Comparison of ENCODE assay signal across 11 cellular contexts in genomic region chr1:25523512-25523911, GRCh38. TPM values are rescaled to one million over a fixed set of nuclear protein-coding genes. Genes with fewer than 3 reads are reported as not detected.
A peak's percentile ranks its signal among the peaks of the same experiment; 100 is the strongest.
DNase-seq lines count a peak whose midpoint lies in the region; TF ChIP-seq lines count a peak whose summit lies in the region.
"Had no signal": no experiment of that assay in that cellular context is flagged by ENCODE, and none has a peak within 500 bp of the region (broad histone marks: within the 10 kb centered on the region; RNA-seq: fewer than 3 reads in every experiment).

No MANE protein-coding gene starts in this region.

- peaks cover 10% of the 10 kb centered on the region for H3K9me3 ChIP-seq in left ventricle myocardium inferior (replicated peaks)
- H3K9me3 ChIP-seq: BLaER1 had no signal

- in situ Hi-C loops in KBM-7 (cut with MboI; ENCODE audit: low pct_unique_long_range_greater_than_20kb, low sequenced_read_pairs), result no loop called here

- H3K4me1 Mint-ChIP-seq in activated naive CD4-positive, alpha-beta T cell treated with anti-CD3 and anti-CD28 coated beads for 36 hours (ENCODE audit: low read depth), result peaks cover 6% of the 10 kb centered on the region
- H3K4me1 Mint-ChIP-seq in chondrocyte (ENCODE audit: low read depth), result peaks cover 3% of the 10 kb centered on the region

- no peak overlapping the region for H3K27ac Mint-ChIP-seq in activated naive CD4-positive, alpha-beta T cell treated with anti-CD3 and anti-CD28 coated beads for 36 hours
- no peak overlapping the region for H3K27ac Mint-ChIP-seq in chondrocyte (ENCODE audit: unreplicated experiment)
- H3K27ac Mint-ChIP-seq: activated naive CD4-positive, alpha-beta T cell treated with anti-CD3 and anti-CD28 coated beads, Interleukin-2, amount 50 U/mL, for 72 hours had no signal

- H3K4me3 Mint-ChIP-seq in activated naive CD4-positive, alpha-beta T cell treated with anti-CD3 and anti-CD28 coated beads for 36 hours, result no peak overlapping the region
- no peak overlapping the region for H3K4me3 Mint-ChIP-seq in chondrocyte (ENCODE audit: unreplicated experiment)
- H3K4me3 Mint-ChIP-seq: neural crest cell had no signal

- TF ChIP-seq CTCF in chondrocyte (IDR thresholded peaks at IDR 0.05), result no peak
- TF ChIP-seq CTCF in left ventricle myocardium inferior (IDR thresholded peaks at IDR 0.05; ENCODE audit: borderline replicate concordance), result no peak

- H3K27me3 Mint-ChIP-seq in activated naive CD4-positive, alpha-beta T cell treated with anti-CD3 and anti-CD28 coated beads for 36 hours (ENCODE audit: low read depth), result no peaks in the 10 kb centered on the region
- H3K27me3 Mint-ChIP-seq in chondrocyte (ENCODE audit: low read depth), result peaks cover 12% of the 10 kb centered on the region

- H3K9me3 Mint-ChIP-seq in activated naive CD4-positive, alpha-beta T cell treated with anti-CD3 and anti-CD28 coated beads for 36 hours, result peaks cover 5% of the 10 kb centered on the region
- H3K9me3 Mint-ChIP-seq in chondrocyte (ENCODE audit: low read depth), result peaks cover 5% of the 10 kb centered on the region

- intact Hi-C loops in activated naive CD4-positive, alpha-beta T cell treated with anti-CD3 and anti-CD28 coated beads for 36 hours (cut with micrococcal nuclease), result loop anchor here (5.0 kb wide), 1 partner anchor 51 kb away; no protein-coding TSS in a partner anchor
- intact Hi-C loops in posterior vena cava (cut with DNase I) (loop anchor here (10.0 kb wide), 1 partner anchor 119 kb away; no protein-coding TSS in a partner anchor), left ventricle myocardium inferior (cut with micrococcal nuclease) (no loop called here)

- H3K36me3 Mint-ChIP-seq in activated naive CD4-positive, alpha-beta T cell treated with anti-CD3 and anti-CD28 coated beads for 36 hours (ENCODE audit: low read depth), result no peaks in the 10 kb centered on the region
- H3K36me3 Mint-ChIP-seq in chondrocyte (ENCODE audit: low read depth), result peaks cover 4% of the 10 kb centered on the region
- H3K36me3 Mint-ChIP-seq: activated naive CD4-positive, alpha-beta T cell treated with anti-CD3 and anti-CD28 coated beads, Interleukin-2, amount 50 U/mL, for 72 hours had no signal

- peaks cover 4% of the 10 kb centered on the region for H3K4me1 ChIP-seq in left ventricle myocardium inferior

- H3K27ac ChIP-seq in left ventricle myocardium inferior (replicated peaks), result no peak overlapping the region
- H3K27ac ChIP-seq: BLaER1 had no signal

- DNase-seq in activated naive CD4-positive, alpha-beta T cell treated with anti-CD3 and anti-CD28 coated beads for 36 hours, result peak; percentile 38
- DNase-seq in activated naive CD4-positive, alpha-beta T cell (lab: John Stamatoyannopoulos, UW), result no peak
- peak; percentile 67 for DNase-seq in NCI-H69 (lab: John Stamatoyannopoulos, UW)
- DNase-seq in chondrocyte (ENCODE audit: low spot score), result peak; percentile 48
- peak; percentile 58 for DNase-seq in posterior vena cava (ENCODE audit: low spot score)
- no peak for DNase-seq in KBM-7
- DNase-seq in NCI-H2171 treated with DMSO at 0.1 percent for 48 hours (lab: John Stamatoyannopoulos, UW), result no peak
- no peak for DNase-seq in left ventricle myocardium inferior

- H3K36me3 ChIP-seq in left ventricle myocardium inferior, result no peaks in the 10 kb centered on the region
- H3K36me3 ChIP-seq: BLaER1 had no signal

- no peak overlapping the region for H3K4me3 ChIP-seq in left ventricle myocardium inferior
- H3K4me3 ChIP-seq: BLaER1 had no signal

- H3K27me3 ChIP-seq in left ventricle myocardium inferior (ENCODE audit: low read depth), result peaks cover 6% of the 10 kb centered on the region
- H3K27me3 ChIP-seq: BLaER1 had no signal

- CTCF ChIA-PET in activated naive CD4-positive, alpha-beta T cell treated with anti-CD3 and anti-CD28 coated beads for 36 hours (lab: Charles Lee), result interaction anchor here (1.3 kb wide), 1 partner anchor 288 kb away, joined by 3 read pairs; no protein-coding TSS in a partner anchor

RNA-seq across cellular contexts. Expression of gene LDLRAP1, which starts 19.9 kb away (rescaled TPM):
- total RNA-seq in activated naive CD4-positive, alpha-beta T cell treated with anti-CD3 and anti-CD28 coated beads for 36 hours, result 10 to 100 TPM; 19.1 to 19.7 TPM
- total RNA-seq in chondrocyte (20.7 to 23.5 TPM (median 23.5 TPM) in 3 replicates), posterior vena cava (10 to 100 TPM; 11.3 to 13.7 TPM), left ventricle myocardium inferior (14.4 TPM)

Comparison
In these comparisons a context has a peak if more than half of its experiments do, and no peak if none do; other contexts are left out.
1. DNase-seq: peak in activated naive CD4-positive, alpha-beta T cell treated with anti-CD3 and anti-CD28 coated beads for 36 hours (single experiment), NCI-H69 (single experiment), chondrocyte (single experiment) and posterior vena cava (single experiment); none in activated naive CD4-positive, alpha-beta T cell (0 of 4), KBM-7 (single experiment), NCI-H2171 treated with DMSO at 0.1 percent for 48 hours (single experiment) and left ventricle myocardium inferior (single experiment).